20 cellular contexts compared by ENCODE assay signal in genomic region chr10:36630267-36630666, GRCh38.
"Had no signal": no experiment of that assay in that cellular context is flagged by ENCODE, and none has a peak within 500 bp of the region (broad histone marks: within the 10 kb centered on the region; RNA-seq: fewer than 3 reads in every experiment).

No MANE protein-coding gene starts in this region.

- DNase-seq: effector CD8-positive, alpha-beta T cell; endodermal cell; foreskin fibroblast; gastrocnemius medialis; head of caudate nucleus; kidney; left lung; mesenchymal stem cell; mucosa of descending colon; naive B cell; sigmoid colon; stimulated activated CD4-positive, alpha-beta T cell treated with anti-CD3 and anti-CD28 coated beads, Interleukin-2, amount 100 ng/mL, for 24 hours; stimulated activated CD4-positive, alpha-beta T cell treated with anti-CD3 and anti-CD28 coated beads, Interleukin-4, amount 100 ng/mL, for 24 hours; stimulated activated naive CD4-positive, alpha-beta T cell treated with Interleukin-2 at 50 U/mL for 16 hours; stomach; thyroid gland; trophoblast cell had no signal

- ATAC-seq: esophagus mucosa; gastrocnemius medialis; left lung; mucosa of descending colon; natural killer cell treated with Interleukin-12 subunit alpha and Interleukin-12 subunit beta and Interleukin-15 and Interleukin-18, amount 100 ng/mL, for 72 hours; stimulated activated effector memory CD8-positive, alpha-beta T cell treated with anti-CD3 and anti-CD28 coated beads, Interleukin-12 subunit alpha, Interleukin-12 subunit beta, amount 100 ng/mL, for 72 hours had no signal

- FAIRE-seq: kidney had no signal
